In genomic region chr15:73631915-73632669, GRCh38 we compare ENCODE assay signal across 8 cellular contexts. TPM values are rescaled to one million over a fixed set of nuclear protein-coding genes. Genes with fewer than 3 reads are reported as not detected.
DNase-seq lines count a peak whose midpoint lies in the region; ATAC-seq and TF ChIP-seq lines count a peak whose summit lies in the region.

No MANE protein-coding gene starts in this region.

- DNase-seq in AG10803 (ENCODE audit: low read depth) (peak; percentile 57), H9 (peak; percentile 45), SKM-1 (lab: John Stamatoyannopoulos, UW; ENCODE audit: unreplicated experiment) (peak; percentile 7), endothelial cell (ENCODE audit: low spot score) (no peak), mesothelial cell of epicardium (ENCODE audit: low spot score in 2 of 2, unreplicated experiment in 2 of 2) (no peak), 8988T (no peak)

- no peaks in the 10 kb centered on the region for H3K27me3 ChIP-seq in H9 (ENCODE audit: insufficient read depth, low read length)

- no peaks in the 10 kb centered on the region for H3K9me3 ChIP-seq in H9 (ENCODE audit: control insufficient read depth, low read depth, low read length)

- H4K20me1 ChIP-seq in H9 (ENCODE audit: control insufficient read depth, insufficient read depth, insufficient read length): no peaks in the 10 kb centered on the region

- no peak overlapping the region for H3K23ac ChIP-seq in H9 (ENCODE audit: insufficient read length, low read depth, low read length)

- no peak overlapping the region for H4K8ac ChIP-seq in H9 (replicated peaks; ENCODE audit: insufficient read length, low read depth, low read length)

- H3K4ac ChIP-seq in H9 (ENCODE audit: low read depth, low read length): no peak overlapping the region

- H2BK120ac ChIP-seq in H9 (ENCODE audit: low read depth, low read length, poor library complexity, severe bottlenecking): no peak overlapping the region

- H3K4me1 ChIP-seq in H9 (ENCODE audit: insufficient read depth, low read length): peaks cover 8% of the 10 kb centered on the region; the same call in 1 of the 2 replicates
- H3K4me1 ChIP-seq in urinary bladder (ENCODE audit: insufficient read depth): no peaks in the 10 kb centered on the region

- no peak overlapping the region for H4K91ac ChIP-seq in H9 (ENCODE audit: insufficient read length, low read depth, low read length)

- no peak overlapping the region for H3T11ph ChIP-seq in H9 (ENCODE audit: low read length)

- H3K27ac ChIP-seq in H9 (ENCODE audit: insufficient read length, low read depth, low read length) (peak overlapping the region; percentile 13), urinary bladder (ENCODE audit: low read depth) (peak overlapping the region; percentile 89)

- peaks cover 49 to 51% of the 10 kb centered on the region in 2 experiments for H3K4me1 Mint-ChIP-seq in H9
- H3K4me1 Mint-ChIP-seq in endothelial cell (ENCODE audit: unreplicated experiment): peaks cover 59% of the 10 kb centered on the region
- H3K4me1 Mint-ChIP-seq in mesothelial cell of epicardium: peaks cover 53% of the 10 kb centered on the region

- H3K79me2 ChIP-seq in H9 (ENCODE audit: insufficient read depth, low read length): peaks cover 37% of the 10 kb centered on the region; the same call in 1 of the 2 replicates

- no peaks in the 10 kb centered on the region; a peak in 1 of 7 replicates for H3K36me3 Mint-ChIP-seq in H9 (ENCODE audit: insufficient read depth in 1 of 3, low read depth in 3 of 3)
- H3K36me3 Mint-ChIP-seq in endothelial cell (ENCODE audit: low read depth, unreplicated experiment): no peaks in the 10 kb centered on the region
- H3K36me3 Mint-ChIP-seq in mesothelial cell of epicardium: no peaks in the 10 kb centered on the region

- H2BK20ac ChIP-seq in H9 (ENCODE audit: low read depth, low read length, poor library complexity, severe bottlenecking): no peak overlapping the region

- H3K79me1 ChIP-seq in H9 (ENCODE audit: insufficient read depth, low read depth, low read length, poor library complexity, severe bottlenecking): peaks cover 3% of the 10 kb centered on the region

- H4K5ac ChIP-seq in H9 (ENCODE audit: insufficient read length, low read depth, low read length): no peak overlapping the region

- H2BK15ac ChIP-seq in H9 (ENCODE audit: low read depth, low read length): no peak overlapping the region

- WGBS in H9 (ENCODE audit: extremely low coverage, insufficient read length, low lambda C conversion rate): no CpG with 5 or more reads among the region's 6 CpGs
- 2% methylated on average over 6 of the region's 6 CpGs for WGBS in urinary bladder

- peak overlapping the region; percentile 69 for H3K9ac ChIP-seq in H9 (ENCODE audit: extremely low read depth, insufficient read length, low read length)

- H3K4me2 ChIP-seq in H9 (ENCODE audit: insufficient read depth, insufficient read length, low read length): peak overlapping the region; percentile 92

- no peak overlapping the region for H3K56ac ChIP-seq in H9 (ENCODE audit: insufficient read length, low read depth, low read length)

- H3K18ac ChIP-seq in H9 (ENCODE audit: insufficient read length, low read depth, low read length): no peak overlapping the region

- H3K27me3 Mint-ChIP-seq in H9 (ENCODE audit: low read depth) (peaks cover 7% of the 10 kb centered on the region), endothelial cell (ENCODE audit: unreplicated experiment) (peaks cover 5% of the 10 kb centered on the region), mesothelial cell of epicardium (ENCODE audit: low read depth) (peaks cover 2% of the 10 kb centered on the region)

- H3K14ac ChIP-seq in H9 (ENCODE audit: insufficient read depth, low read length): 0 out of 2 replicates have a peak overlapping the region, but pooled peaks have one; percentile 62

- TF ChIP-seq CTCF in AG10803 (conservative IDR thresholded peaks at IDR 0.05; ENCODE audit: low read length): no peak
- no peak for TF ChIP-seq CTCF in H9 (conservative IDR thresholded peaks at IDR 0.05)
- TF ChIP-seq CTCF in endothelial cell (IDR thresholded peaks at IDR 0.05; ENCODE audit: unreplicated experiment): no peak
- TF ChIP-seq CTCF in mesothelial cell of epicardium (IDR thresholded peaks at IDR 0.05; ENCODE audit: unreplicated experiment): no peak

- H2BK12ac ChIP-seq in H9 (ENCODE audit: insufficient read length, low read depth, low read length): no peak overlapping the region

- H2BK5ac ChIP-seq in H9 (ENCODE audit: insufficient read length, low read length): no peak overlapping the region

- peak overlapping the region; percentile 37 to 57 (median 54) for H3K27ac Mint-ChIP-seq in H9
- peak overlapping the region; percentile 57 for H3K27ac Mint-ChIP-seq in endothelial cell (ENCODE audit: unreplicated experiment)
- H3K27ac Mint-ChIP-seq in mesothelial cell of epicardium: peak overlapping the region; percentile 89

- no peak for ATAC-seq in HG03439 (IDR thresholded peaks at IDR 0.05; ENCODE audit: unreplicated experiment)

- H3K9me3 Mint-ChIP-seq in H9 (no peaks in the 10 kb centered on the region), endothelial cell (ENCODE audit: unreplicated experiment) (no peaks in the 10 kb centered on the region), mesothelial cell of epicardium (no peaks in the 10 kb centered on the region)

- peak overlapping the region; percentile 88 to 94 for H3K4me3 Mint-ChIP-seq in H9
- H3K4me3 Mint-ChIP-seq in endothelial cell (ENCODE audit: unreplicated experiment): peak overlapping the region; percentile 95
- H3K4me3 Mint-ChIP-seq in mesothelial cell of epicardium: peak overlapping the region; percentile 83

- H3K4me3 ChIP-seq in AG10803 (ENCODE audit: low read length) (peak overlapping the region; percentile 83), urinary bladder (ENCODE audit: low read depth, low read length) (peak overlapping the region; percentile 97)

- H2AK5ac ChIP-seq in H9 (ENCODE audit: insufficient read length, low read length): no peak overlapping the region

- peaks cover 12% of the 10 kb centered on the region for H3K23me2 ChIP-seq in H9 (ENCODE audit: insufficient read length, low read depth, low read length, poor library complexity, severe bottlenecking)

- no peaks in the 10 kb centered on the region for H3K36me3 ChIP-seq in urinary bladder (ENCODE audit: insufficient read depth)

- H2AFZ ChIP-seq in H9 (ENCODE audit: low read length): no peak overlapping the region

RNA-seq across cellular contexts. Expression of gene NPTN, which starts 1.1 kb away (rescaled TPM):
- total RNA-seq in H9 (2021): 89.1 and 90.9 TPM in 2 replicates
- total RNA-seq in endothelial cell (ENCODE audit: unreplicated experiment): 223 TPM
- 102 to 116 TPM (median 109 TPM) in 3 replicates for total RNA-seq in mesothelial cell of epicardium
- total RNA-seq in urinary bladder: 179 TPM
- 276 TPM for polyA plus RNA-seq in urinary bladder

RNA-seq across cellular contexts. Expression of gene CD276, which starts 52.1 kb away (rescaled TPM):
- total RNA-seq in H9 (2021): 125 and 133 TPM in 2 replicates
- total RNA-seq in endothelial cell (ENCODE audit: unreplicated experiment): 552 TPM
- total RNA-seq in mesothelial cell of epicardium: 174 to 179 TPM (median 178 TPM) in 3 replicates
- total RNA-seq in urinary bladder: 40.6 TPM
- 55.4 TPM for polyA plus RNA-seq in urinary bladder

Comparison
In these comparisons a context has a peak if more than half of its experiments do, and no peak if none do; other contexts are left out.
1. DNase-seq: peak in AG10803 (single experiment), H9 (single experiment) and SKM-1 (single experiment); none in endothelial cell (single experiment), mesothelial cell of epicardium (0 of 2) and 8988T (single experiment).
2. Peak in every context shown above with its lines, with median percentiles within 50 percentile points of each other: H3K27ac Mint-ChIP-seq and H3K4me3 Mint-ChIP-seq.